1 cellular context compared by ENCODE assay signal in the genomic region with DNA sequence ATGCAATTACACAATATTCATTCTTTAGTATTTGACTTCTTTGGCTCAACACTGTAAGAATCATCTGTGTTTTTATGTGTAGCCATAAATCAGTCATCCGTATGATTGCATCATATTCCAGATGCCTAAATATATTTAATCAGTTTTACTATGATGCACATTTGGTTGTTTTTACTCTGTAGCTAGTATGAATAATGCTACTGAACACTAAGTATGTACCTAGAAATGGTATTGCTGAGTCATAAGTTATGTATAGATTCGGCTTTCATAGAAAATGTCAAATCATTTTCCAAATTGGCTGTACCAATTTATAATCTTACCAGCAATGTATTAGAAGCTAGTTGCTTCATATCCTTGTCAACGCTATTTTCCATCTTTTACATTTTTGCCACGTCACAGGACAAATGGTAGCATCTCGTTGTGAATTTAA.
TF ChIP-seq lines count a peak whose summit lies in the region.

No MANE protein-coding gene starts in this region.

TF ChIP-seq in K562, 482 proteins besides CTCF, POLR2A, EP300 and RAD21 (continued from another document and continues in another):
- TF ChIP-seq, protein P1, sequence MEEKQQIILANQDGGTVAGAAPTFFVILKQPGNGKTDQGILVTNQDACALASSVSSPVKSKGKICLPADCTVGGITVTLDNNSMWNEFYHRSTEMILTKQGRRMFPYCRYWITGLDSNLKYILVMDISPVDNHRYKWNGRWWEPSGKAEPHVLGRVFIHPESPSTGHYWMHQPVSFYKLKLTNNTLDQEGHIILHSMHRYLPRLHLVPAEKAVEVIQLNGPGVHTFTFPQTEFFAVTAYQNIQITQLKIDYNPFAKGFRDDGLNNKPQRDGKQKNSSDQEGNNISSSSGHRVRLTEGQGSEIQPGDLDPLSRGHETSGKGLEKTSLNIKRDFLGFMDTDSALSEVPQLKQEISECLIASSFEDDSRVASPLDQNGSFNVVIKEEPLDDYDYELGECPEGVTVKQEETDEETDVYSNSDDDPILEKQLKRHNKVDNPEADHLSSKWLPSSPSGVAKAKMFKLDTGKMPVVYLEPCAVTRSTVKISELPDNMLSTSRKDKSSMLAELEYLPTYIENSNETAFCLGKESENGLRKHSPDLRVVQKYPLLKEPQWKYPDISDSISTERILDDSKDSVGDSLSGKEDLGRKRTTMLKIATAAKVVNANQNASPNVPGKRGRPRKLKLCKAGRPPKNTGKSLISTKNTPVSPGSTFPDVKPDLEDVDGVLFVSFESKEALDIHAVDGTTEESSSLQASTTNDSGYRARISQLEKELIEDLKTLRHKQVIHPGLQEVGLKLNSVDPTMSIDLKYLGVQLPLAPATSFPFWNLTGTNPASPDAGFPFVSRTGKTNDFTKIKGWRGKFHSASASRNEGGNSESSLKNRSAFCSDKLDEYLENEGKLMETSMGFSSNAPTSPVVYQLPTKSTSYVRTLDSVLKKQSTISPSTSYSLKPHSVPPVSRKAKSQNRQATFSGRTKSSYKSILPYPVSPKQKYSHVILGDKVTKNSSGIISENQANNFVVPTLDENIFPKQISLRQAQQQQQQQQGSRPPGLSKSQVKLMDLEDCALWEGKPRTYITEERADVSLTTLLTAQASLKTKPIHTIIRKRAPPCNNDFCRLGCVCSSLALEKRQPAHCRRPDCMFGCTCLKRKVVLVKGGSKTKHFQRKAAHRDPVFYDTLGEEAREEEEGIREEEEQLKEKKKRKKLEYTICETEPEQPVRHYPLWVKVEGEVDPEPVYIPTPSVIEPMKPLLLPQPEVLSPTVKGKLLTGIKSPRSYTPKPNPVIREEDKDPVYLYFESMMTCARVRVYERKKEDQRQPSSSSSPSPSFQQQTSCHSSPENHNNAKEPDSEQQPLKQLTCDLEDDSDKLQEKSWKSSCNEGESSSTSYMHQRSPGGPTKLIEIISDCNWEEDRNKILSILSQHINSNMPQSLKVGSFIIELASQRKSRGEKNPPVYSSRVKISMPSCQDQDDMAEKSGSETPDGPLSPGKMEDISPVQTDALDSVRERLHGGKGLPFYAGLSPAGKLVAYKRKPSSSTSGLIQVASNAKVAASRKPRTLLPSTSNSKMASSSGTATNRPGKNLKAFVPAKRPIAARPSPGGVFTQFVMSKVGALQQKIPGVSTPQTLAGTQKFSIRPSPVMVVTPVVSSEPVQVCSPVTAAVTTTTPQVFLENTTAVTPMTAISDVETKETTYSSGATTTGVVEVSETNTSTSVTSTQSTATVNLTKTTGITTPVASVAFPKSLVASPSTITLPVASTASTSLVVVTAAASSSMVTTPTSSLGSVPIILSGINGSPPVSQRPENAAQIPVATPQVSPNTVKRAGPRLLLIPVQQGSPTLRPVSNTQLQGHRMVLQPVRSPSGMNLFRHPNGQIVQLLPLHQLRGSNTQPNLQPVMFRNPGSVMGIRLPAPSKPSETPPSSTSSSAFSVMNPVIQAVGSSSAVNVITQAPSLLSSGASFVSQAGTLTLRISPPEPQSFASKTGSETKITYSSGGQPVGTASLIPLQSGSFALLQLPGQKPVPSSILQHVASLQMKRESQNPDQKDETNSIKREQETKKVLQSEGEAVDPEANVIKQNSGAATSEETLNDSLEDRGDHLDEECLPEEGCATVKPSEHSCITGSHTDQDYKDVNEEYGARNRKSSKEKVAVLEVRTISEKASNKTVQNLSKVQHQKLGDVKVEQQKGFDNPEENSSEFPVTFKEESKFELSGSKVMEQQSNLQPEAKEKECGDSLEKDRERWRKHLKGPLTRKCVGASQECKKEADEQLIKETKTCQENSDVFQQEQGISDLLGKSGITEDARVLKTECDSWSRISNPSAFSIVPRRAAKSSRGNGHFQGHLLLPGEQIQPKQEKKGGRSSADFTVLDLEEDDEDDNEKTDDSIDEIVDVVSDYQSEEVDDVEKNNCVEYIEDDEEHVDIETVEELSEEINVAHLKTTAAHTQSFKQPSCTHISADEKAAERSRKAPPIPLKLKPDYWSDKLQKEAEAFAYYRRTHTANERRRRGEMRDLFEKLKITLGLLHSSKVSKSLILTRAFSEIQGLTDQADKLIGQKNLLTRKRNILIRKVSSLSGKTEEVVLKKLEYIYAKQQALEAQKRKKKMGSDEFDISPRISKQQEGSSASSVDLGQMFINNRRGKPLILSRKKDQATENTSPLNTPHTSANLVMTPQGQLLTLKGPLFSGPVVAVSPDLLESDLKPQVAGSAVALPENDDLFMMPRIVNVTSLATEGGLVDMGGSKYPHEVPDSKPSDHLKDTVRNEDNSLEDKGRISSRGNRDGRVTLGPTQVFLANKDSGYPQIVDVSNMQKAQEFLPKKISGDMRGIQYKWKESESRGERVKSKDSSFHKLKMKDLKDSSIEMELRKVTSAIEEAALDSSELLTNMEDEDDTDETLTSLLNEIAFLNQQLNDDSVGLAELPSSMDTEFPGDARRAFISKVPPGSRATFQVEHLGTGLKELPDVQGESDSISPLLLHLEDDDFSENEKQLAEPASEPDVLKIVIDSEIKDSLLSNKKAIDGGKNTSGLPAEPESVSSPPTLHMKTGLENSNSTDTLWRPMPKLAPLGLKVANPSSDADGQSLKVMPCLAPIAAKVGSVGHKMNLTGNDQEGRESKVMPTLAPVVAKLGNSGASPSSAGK (IDR thresholded peaks at IDR 0.05) = no peak
- TF ChIP-seq SREBF1 (IDR thresholded peaks at IDR 0.05; ENCODE audit: borderline replicate concordance, low read depth, low read length) (no peak), GABPB1 (CRISPR knock-in tag; IDR thresholded peaks at IDR 0.05) (no peak), CEBPB (tag; IDR thresholded peaks at IDR 0.05) (peak; percentile 96), GATAD2B (IDR thresholded peaks at IDR 0.05; ENCODE audit: borderline replicate concordance) (no peak), TOE1 (IDR thresholded peaks at IDR 0.05; ENCODE audit: borderline replicate concordance) (no peak), TOE1 (CRISPR knock-in tag; IDR thresholded peaks at IDR 0.05; ENCODE audit: borderline replicate concordance, low read depth) (no peak), ZNF146 (CRISPR knock-in tag; IDR thresholded peaks at IDR 0.05; ENCODE audit: unreplicated experiment) (no peak), NUFIP1 (IDR thresholded peaks at IDR 0.05; ENCODE audit: partially characterized antibody) (no peak), SMAD1 (IDR thresholded peaks at IDR 0.05; ENCODE audit: low read depth, low read length, partially characterized antibody) (no peak), HIVEP1 (CRISPR knock-in tag; IDR thresholded peaks at IDR 0.05) (no peak), XRCC4 (IDR thresholded peaks at IDR 0.05; ENCODE audit: extremely low read depth, insufficient read depth, insufficient read length) (no peak), SIN3B (IDR thresholded peaks at IDR 0.05; ENCODE audit: low read depth) (no peak), JUND (IDR thresholded peaks at IDR 0.05; ENCODE audit: borderline replicate concordance, low read depth, low read length) (0 out of 2 replicates have a peak, but pooled peaks have one; percentile 7), JUND (tag; IDR thresholded peaks at IDR 0.05; ENCODE audit: borderline replicate concordance, low read depth, low read length) (no peak), NR2F6 (CRISPR knock-in tag; IDR thresholded peaks at IDR 0.05) (no peak), KLF6 (CRISPR knock-in tag; IDR thresholded peaks at IDR 0.05; ENCODE audit: borderline replicate concordance) (no peak), ILF3 (IDR thresholded peaks at IDR 0.05; ENCODE audit: borderline replicate concordance) (no peak), FOXP1 (CRISPR knock-in tag; IDR thresholded peaks at IDR 0.05) (no peak), ZNF696 (CRISPR knock-in tag; conservative IDR thresholded peaks at IDR 0.05) (no peak), KAT7 (CRISPR knock-in tag; IDR thresholded peaks at IDR 0.05; ENCODE audit: borderline replicate concordance) (no peak), ESRRA (IDR thresholded peaks at IDR 0.05; ENCODE audit: borderline replicate concordance, low read depth) (no peak), SP2 (IDR thresholded peaks at IDR 0.05; ENCODE audit: extremely low read depth, low read depth, low read length, poor library complexity, severe bottlenecking) (no peak), TAF1 (IDR thresholded peaks at IDR 0.05; ENCODE audit: control insufficient read depth, extremely low read depth, insufficient read depth, low read length, severe bottlenecking) (no peak), PHB (CRISPR knock-in tag; IDR thresholded peaks at IDR 0.05) (no peak)
- TF ChIP-seq, protein P2, sequence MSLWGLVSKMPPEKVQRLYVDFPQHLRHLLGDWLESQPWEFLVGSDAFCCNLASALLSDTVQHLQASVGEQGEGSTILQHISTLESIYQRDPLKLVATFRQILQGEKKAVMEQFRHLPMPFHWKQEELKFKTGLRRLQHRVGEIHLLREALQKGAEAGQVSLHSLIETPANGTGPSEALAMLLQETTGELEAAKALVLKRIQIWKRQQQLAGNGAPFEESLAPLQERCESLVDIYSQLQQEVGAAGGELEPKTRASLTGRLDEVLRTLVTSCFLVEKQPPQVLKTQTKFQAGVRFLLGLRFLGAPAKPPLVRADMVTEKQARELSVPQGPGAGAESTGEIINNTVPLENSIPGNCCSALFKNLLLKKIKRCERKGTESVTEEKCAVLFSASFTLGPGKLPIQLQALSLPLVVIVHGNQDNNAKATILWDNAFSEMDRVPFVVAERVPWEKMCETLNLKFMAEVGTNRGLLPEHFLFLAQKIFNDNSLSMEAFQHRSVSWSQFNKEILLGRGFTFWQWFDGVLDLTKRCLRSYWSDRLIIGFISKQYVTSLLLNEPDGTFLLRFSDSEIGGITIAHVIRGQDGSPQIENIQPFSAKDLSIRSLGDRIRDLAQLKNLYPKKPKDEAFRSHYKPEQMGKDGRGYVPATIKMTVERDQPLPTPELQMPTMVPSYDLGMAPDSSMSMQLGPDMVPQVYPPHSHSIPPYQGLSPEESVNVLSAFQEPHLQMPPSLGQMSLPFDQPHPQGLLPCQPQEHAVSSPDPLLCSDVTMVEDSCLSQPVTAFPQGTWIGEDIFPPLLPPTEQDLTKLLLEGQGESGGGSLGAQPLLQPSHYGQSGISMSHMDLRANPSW (CRISPR knock-in tag; IDR thresholded peaks at IDR 0.05) = no peak
- TF ChIP-seq, protein P3, sequence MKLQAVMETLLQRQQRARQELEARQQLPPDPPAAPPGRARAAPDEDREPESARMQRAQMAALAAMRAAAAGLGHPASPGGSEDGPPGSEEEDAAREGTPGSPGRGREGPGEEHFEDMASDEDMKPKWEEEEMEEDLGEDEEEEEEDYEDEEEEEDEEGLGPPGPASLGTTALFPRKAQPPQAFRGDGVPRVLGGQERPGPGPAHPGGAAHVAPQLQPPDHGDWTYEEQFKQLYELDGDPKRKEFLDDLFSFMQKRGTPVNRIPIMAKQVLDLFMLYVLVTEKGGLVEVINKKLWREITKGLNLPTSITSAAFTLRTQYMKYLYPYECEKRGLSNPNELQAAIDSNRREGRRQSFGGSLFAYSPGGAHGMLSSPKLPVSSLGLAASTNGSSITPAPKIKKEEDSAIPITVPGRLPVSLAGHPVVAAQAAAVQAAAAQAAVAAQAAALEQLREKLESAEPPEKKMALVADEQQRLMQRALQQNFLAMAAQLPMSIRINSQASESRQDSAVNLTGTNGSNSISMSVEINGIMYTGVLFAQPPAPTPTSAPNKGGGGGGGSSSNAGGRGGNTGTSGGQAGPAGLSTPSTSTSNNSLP (IDR thresholded peaks at IDR 0.05; ENCODE audit: borderline replicate concordance, low read depth, low read length) = no peak
- TF ChIP-seq, protein P4, sequence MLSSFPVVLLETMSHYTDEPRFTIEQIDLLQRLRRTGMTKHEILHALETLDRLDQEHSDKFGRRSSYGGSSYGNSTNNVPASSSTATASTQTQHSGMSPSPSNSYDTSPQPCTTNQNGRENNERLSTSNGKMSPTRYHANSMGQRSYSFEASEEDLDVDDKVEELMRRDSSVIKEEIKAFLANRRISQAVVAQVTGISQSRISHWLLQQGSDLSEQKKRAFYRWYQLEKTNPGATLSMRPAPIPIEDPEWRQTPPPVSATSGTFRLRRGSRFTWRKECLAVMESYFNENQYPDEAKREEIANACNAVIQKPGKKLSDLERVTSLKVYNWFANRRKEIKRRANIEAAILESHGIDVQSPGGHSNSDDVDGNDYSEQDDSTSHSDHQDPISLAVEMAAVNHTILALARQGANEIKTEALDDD (IDR thresholded peaks at IDR 0.05) = no peak
- TF ChIP-seq, protein P5, sequence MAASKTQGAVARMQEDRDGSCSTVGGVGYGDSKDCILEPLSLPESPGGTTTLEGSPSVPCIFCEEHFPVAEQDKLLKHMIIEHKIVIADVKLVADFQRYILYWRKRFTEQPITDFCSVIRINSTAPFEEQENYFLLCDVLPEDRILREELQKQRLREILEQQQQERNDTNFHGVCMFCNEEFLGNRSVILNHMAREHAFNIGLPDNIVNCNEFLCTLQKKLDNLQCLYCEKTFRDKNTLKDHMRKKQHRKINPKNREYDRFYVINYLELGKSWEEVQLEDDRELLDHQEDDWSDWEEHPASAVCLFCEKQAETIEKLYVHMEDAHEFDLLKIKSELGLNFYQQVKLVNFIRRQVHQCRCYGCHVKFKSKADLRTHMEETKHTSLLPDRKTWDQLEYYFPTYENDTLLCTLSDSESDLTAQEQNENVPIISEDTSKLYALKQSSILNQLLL (CRISPR knock-in tag; IDR thresholded peaks at IDR 0.05; ENCODE audit: borderline replicate concordance) = no peak
- TF ChIP-seq, protein P6, sequence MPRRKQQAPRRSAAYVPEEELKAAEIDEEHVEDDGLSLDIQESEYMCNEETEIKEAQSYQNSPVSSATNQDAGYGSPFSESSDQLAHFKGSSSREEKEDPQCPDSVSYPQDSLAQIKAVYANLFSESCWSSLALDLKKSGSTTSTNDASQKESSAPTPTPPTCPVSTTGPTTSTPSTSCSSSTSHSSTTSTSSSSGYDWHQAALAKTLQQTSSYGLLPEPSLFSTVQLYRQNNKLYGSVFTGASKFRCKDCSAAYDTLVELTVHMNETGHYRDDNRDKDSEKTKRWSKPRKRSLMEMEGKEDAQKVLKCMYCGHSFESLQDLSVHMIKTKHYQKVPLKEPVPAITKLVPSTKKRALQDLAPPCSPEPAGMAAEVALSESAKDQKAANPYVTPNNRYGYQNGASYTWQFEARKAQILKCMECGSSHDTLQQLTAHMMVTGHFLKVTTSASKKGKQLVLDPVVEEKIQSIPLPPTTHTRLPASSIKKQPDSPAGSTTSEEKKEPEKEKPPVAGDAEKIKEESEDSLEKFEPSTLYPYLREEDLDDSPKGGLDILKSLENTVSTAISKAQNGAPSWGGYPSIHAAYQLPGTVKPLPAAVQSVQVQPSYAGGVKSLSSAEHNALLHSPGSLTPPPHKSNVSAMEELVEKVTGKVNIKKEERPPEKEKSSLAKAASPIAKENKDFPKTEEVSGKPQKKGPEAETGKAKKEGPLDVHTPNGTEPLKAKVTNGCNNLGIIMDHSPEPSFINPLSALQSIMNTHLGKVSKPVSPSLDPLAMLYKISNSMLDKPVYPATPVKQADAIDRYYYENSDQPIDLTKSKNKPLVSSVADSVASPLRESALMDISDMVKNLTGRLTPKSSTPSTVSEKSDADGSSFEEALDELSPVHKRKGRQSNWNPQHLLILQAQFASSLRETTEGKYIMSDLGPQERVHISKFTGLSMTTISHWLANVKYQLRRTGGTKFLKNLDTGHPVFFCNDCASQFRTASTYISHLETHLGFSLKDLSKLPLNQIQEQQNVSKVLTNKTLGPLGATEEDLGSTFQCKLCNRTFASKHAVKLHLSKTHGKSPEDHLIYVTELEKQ (CRISPR knock-in tag; IDR thresholded peaks at IDR 0.05) = no peak
